17 cellular contexts compared by ENCODE assay signal in genomic region chr5:37735649-37736347, GRCh38.
DNase-seq lines count a peak whose midpoint lies in the region; ATAC-seq, FAIRE-seq and TF ChIP-seq lines count a peak whose summit lies in the region.
"Had no signal": no experiment of that assay in that cellular context is flagged by ENCODE, and none has a peak within 500 bp of the region (broad histone marks: within the 10 kb centered on the region; RNA-seq: fewer than 3 reads in every experiment).

No MANE protein-coding gene starts in this region.

- H3K9me3 ChIP-seq in MG63: no peaks in the 10 kb centered on the region
- H3K9me3 ChIP-seq in astrocyte (ENCODE audit: insufficient read depth, low read depth, low read length): no peaks in the 10 kb centered on the region

- ATAC-seq in HG02588 (IDR thresholded peaks at IDR 0.05; ENCODE audit: unreplicated experiment) (no peak), left colon (no peak), HG03196 (IDR thresholded peaks at IDR 0.05; ENCODE audit: unreplicated experiment) (no peak)
- ATAC-seq: foreskin keratinocyte, T-helper 17 cell had no signal

- no peaks in the 10 kb centered on the region for H4K20me1 ChIP-seq in astrocyte (ENCODE audit: insufficient read depth, low read length)

- no peaks in the 10 kb centered on the region for H3K27me3 ChIP-seq in MG63
- H3K27me3 ChIP-seq in astrocyte (ENCODE audit: insufficient read depth, low read length): no peaks in the 10 kb centered on the region

- no peak overlapping the region for H3K9ac ChIP-seq in astrocyte (ENCODE audit: low read length)

- no peaks in the 10 kb centered on the region for H3K36me3 Mint-ChIP-seq in astrocyte (ENCODE audit: low read depth, unreplicated experiment)

- peak overlapping the region; percentile 93 for H3K27ac Mint-ChIP-seq in astrocyte (ENCODE audit: unreplicated experiment)
- H3K27ac Mint-ChIP-seq: CD8-positive, alpha-beta memory T cell; T-helper 17 cell had no signal

- peaks cover 2% of the 10 kb centered on the region for H3K9me3 Mint-ChIP-seq in astrocyte (ENCODE audit: unreplicated experiment)
- H3K9me3 Mint-ChIP-seq: CD8-positive, alpha-beta memory T cell had no signal

- H3K4me1 Mint-ChIP-seq in astrocyte (ENCODE audit: low read depth, unreplicated experiment): peaks cover 43% of the 10 kb centered on the region

- H3K27ac ChIP-seq in astrocyte (ENCODE audit: low read depth, low read length): no peak overlapping the region
- H3K27ac ChIP-seq: foreskin keratinocyte had no signal

- H3K4me3 Mint-ChIP-seq in astrocyte (ENCODE audit: unreplicated experiment): no peak overlapping the region
- H3K4me3 Mint-ChIP-seq: CD8-positive, alpha-beta memory T cell; T-helper 17 cell had no signal

- no peak overlapping the region for H2AFZ ChIP-seq in astrocyte (ENCODE audit: low read depth, low read length)

- TF ChIP-seq CTCF in astrocyte (IDR thresholded peaks at IDR 0.05; ENCODE audit: insufficient read depth, low read depth, low read length): no peak

- no peak overlapping the region for H3K4me3 ChIP-seq in MG63
- H3K4me3 ChIP-seq in astrocyte (ENCODE audit: insufficient read depth, low read depth, low read length): no peak overlapping the region
- H3K4me3 ChIP-seq: skin epidermis had no signal

- H3K36me3 ChIP-seq in MG63: no peaks in the 10 kb centered on the region
- peaks cover 4% of the 10 kb centered on the region for H3K36me3 ChIP-seq in astrocyte (ENCODE audit: insufficient read depth, low read length)

- no peaks in the 10 kb centered on the region for H3K27me3 Mint-ChIP-seq in astrocyte (ENCODE audit: low read depth, unreplicated experiment)
- H3K27me3 Mint-ChIP-seq: T-helper 17 cell had no signal

- peaks cover 33% of the 10 kb centered on the region for H3K4me1 ChIP-seq in astrocyte (ENCODE audit: insufficient read depth, low read length)

- DNase-seq in COLO829 (ENCODE audit: low spot score): peak; percentile 54
- peak; percentile 23 for DNase-seq in MG63
- DNase-seq in astrocyte (ENCODE audit: low read depth): peak; percentile 36
- DNase-seq in medulla oblongata (ENCODE audit: extremely low spot score): peak; percentile 65
- no peak for DNase-seq in stimulated activated CD4-positive, alpha-beta T cell treated with anti-CD3 and anti-CD28 coated beads, Interleukin-4, amount 100 ng/mL, for 24 hours
- no peak for DNase-seq in left colon
- DNase-seq: activated CD8-positive, alpha-beta memory T cell treated with anti-CD3 and anti-CD28 coated beads, Interleukin-2, amount 50 U/mL, for 4 hours; CD8-positive, alpha-beta memory T cell; cerebellar nuclear complex; foreskin keratinocyte; mesendoderm; NCI-H526 treated with DMSO at 0.1 percent for 48 hours; T-helper 17 cell had no signal

- intact Hi-C loops in left colon (cut with DNase I, micrococcal nuclease): no loop called here

- H3K4me2 ChIP-seq in astrocyte (ENCODE audit: low read length): no peak overlapping the region

- H3K79me2 ChIP-seq in astrocyte (ENCODE audit: insufficient read depth, low read length): no peaks in the 10 kb centered on the region

- peak; percentile 49 for FAIRE-seq in astrocyte (lab: Jason Lieb, UNC)
- FAIRE-seq: GM12891 had no signal

Comparison
In these comparisons a context has a peak if more than half of its experiments do, and no peak if none do; other contexts are left out.
1. DNase-seq: peak in COLO829 (single experiment), MG63 (single experiment), astrocyte (single experiment) and medulla oblongata (single experiment); none in stimulated activated CD4-positive, alpha-beta T cell treated with anti-CD3 and anti-CD28 coated beads, Interleukin-4, amount 100 ng/mL, for 24 hours (single experiment) and left colon (0 of 2).